Comparison of ENCODE assay signal across 17 cellular contexts in the genomic region with DNA sequence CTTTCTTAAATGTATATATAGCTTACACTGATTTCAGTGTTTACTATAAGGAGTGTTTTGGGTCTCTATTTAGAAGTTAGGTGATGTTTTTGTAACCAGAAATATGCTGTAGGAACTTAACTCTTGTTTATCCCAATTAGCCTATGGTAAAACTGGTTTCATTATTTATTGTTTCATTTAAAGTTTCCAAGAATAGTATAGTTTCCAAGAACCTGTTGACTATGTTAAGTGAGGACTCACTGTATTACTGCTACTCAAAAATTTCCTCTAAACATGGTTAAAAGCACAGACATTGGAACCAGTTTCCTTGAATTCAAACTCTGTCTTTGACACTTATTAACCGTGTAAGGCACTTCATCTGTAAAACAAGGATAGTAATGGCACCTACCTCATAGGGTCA.
DNase-seq lines count a peak whose midpoint lies in the region; ATAC-seq, FAIRE-seq and TF ChIP-seq lines count a peak whose summit lies in the region.
"Had no signal": no experiment of that assay in that cellular context is flagged by ENCODE, and none has a peak within 500 bp of the region (broad histone marks: within the 10 kb centered on the region; RNA-seq: fewer than 3 reads in every experiment).

No MANE protein-coding gene starts in this region.

- H3K27me3 Mint-ChIP-seq in astrocyte (ENCODE audit: low read depth, unreplicated experiment): no peaks in the 10 kb centered on the region

- H3K4me2 ChIP-seq in GM23248 (ENCODE audit: unreplicated experiment): peak overlapping the region; percentile 80
- H3K4me2 ChIP-seq in astrocyte (ENCODE audit: low read length): peak overlapping the region; percentile 49
- H3K4me2 ChIP-seq in HepG2 (ENCODE audit: low read depth, low read length): no peak overlapping the region
- H3K4me2 ChIP-seq in skeletal muscle satellite cell (ENCODE audit: low read length): peak overlapping the region; percentile 57

- H3K9me3 Mint-ChIP-seq in astrocyte (ENCODE audit: unreplicated experiment): no peaks in the 10 kb centered on the region
- H3K9me3 Mint-ChIP-seq: T-helper 2 cell treated with Interferon-gamma antibody and Interleukin-4, amounts not matched to agents 5 μg/mL and 100 μg/mL, for 36 hours had no signal

- H3K4me1 ChIP-seq in GM23248 (ENCODE audit: insufficient read depth) (peaks cover 37% of the 10 kb centered on the region), astrocyte (ENCODE audit: insufficient read depth, low read length) (peaks cover 18% of the 10 kb centered on the region), HepG2 (ENCODE audit: insufficient read depth, low read length) (peaks cover 73% of the 10 kb centered on the region), skeletal muscle satellite cell (ENCODE audit: control insufficient read depth, insufficient read depth, low read length) (peaks cover 32% of the 10 kb centered on the region)
- H3K4me1 ChIP-seq: colonic mucosa had no signal

- peak; percentile 49 for FAIRE-seq in astrocyte (lab: Jason Lieb, UNC)
- FAIRE-seq in HepG2 (lab: Jason Lieb, UNC): no peak

- TF ChIP-seq EP300 in HepG2 (IDR thresholded peaks at IDR 0.05; ENCODE audit: low read depth in 2 of 2, low read length in 2 of 2): no peak
- no peak for TF ChIP-seq EP300 in HepG2 (CRISPR knock-in tag; IDR thresholded peaks at IDR 0.05; ENCODE audit: borderline replicate concordance)

- H4K20me1 ChIP-seq in GM23248 (ENCODE audit: insufficient read depth) (no peaks in the 10 kb centered on the region), astrocyte (ENCODE audit: insufficient read depth, low read length) (no peaks in the 10 kb centered on the region), HepG2 (ENCODE audit: insufficient read depth, low read length) (no peaks in the 10 kb centered on the region)

- peak overlapping the region; percentile 6; the same call in 1 of the 2 replicates for H2AFZ ChIP-seq in GM23248
- H2AFZ ChIP-seq in astrocyte (ENCODE audit: low read depth, low read length): no peak overlapping the region
- H2AFZ ChIP-seq in HepG2 (ENCODE audit: low read length): no peak overlapping the region

- no peaks in the 10 kb centered on the region for H3K27me3 ChIP-seq in GM23248 (replicated peaks; ENCODE audit: insufficient read depth)
- H3K27me3 ChIP-seq in astrocyte (ENCODE audit: insufficient read depth, low read length): no peaks in the 10 kb centered on the region
- no peaks in the 10 kb centered on the region for H3K27me3 ChIP-seq in HepG2 (ENCODE audit: control insufficient read depth in 1 of 2, insufficient read depth in 2 of 2, low read length in 2 of 2)
- H3K27me3 ChIP-seq in skeletal muscle satellite cell (ENCODE audit: control insufficient read depth, insufficient read depth, low read length): no peaks in the 10 kb centered on the region
- no peaks in the 10 kb centered on the region for H3K27me3 ChIP-seq in WERI-Rb-1 (ENCODE audit: insufficient read depth, low read depth, severe bottlenecking)
- H3K27me3 ChIP-seq: colonic mucosa had no signal

- no TSS peak for BruUV-seq in HepG2 (replicated peaks; lab: Mats Ljungman, UMichigan)

- peaks cover 26% of the 10 kb centered on the region for H3K4me1 Mint-ChIP-seq in astrocyte (ENCODE audit: low read depth, unreplicated experiment)

- DNase-seq in GM23248: no peak
- no peak for DNase-seq in astrocyte (ENCODE audit: low read depth)
- DNase-seq in HepG2 (ENCODE audit: low spot score): no peak
- DNase-seq in SIG-M5 (lab: John Stamatoyannopoulos, UW): no peak
- no peak for DNase-seq in WERI-Rb-1
- DNase-seq in DMS53 (lab: John Stamatoyannopoulos, UW): no peak
- DNase-seq: activated CD4-positive, CD25-positive, alpha-beta regulatory T cell treated with anti-CD3 and anti-CD28 coated beads, Interleukin-2, amount 50 U/mL, for 72 hours; activated effector memory CD4-positive, alpha-beta T cell treated with Interleukin-2 at 50 U/mL for 16 hours; amygdala; colonic mucosa; COR-L47; NK-92 treated with Interleukin-12 subunit alpha and Interleukin-12 subunit beta, amount 100 ng/mL, for 24 hours; SHP77; stimulated activated naive CD4-positive, alpha-beta T cell treated with Interleukin-2 at 50 U/mL for 16 hours had no signal

- H3K27ac ChIP-seq in GM23248: peak overlapping the region; percentile 78
- peak overlapping the region; percentile 69 for H3K27ac ChIP-seq in astrocyte (ENCODE audit: low read depth, low read length)
- peak overlapping the region; percentile 71 for H3K27ac ChIP-seq in HepG2 (ENCODE audit: extremely low read length, insufficient read depth, low read length)
- H3K27ac ChIP-seq in WERI-Rb-1: no peak overlapping the region
- H3K27ac ChIP-seq: colonic mucosa had no signal

- no peak for ATAC-seq in HepG2
- no peak for ATAC-seq in HG03460 (IDR thresholded peaks at IDR 0.05; ENCODE audit: unreplicated experiment)

- H3K79me2 ChIP-seq in GM23248 (ENCODE audit: insufficient read depth) (no peaks in the 10 kb centered on the region), astrocyte (ENCODE audit: insufficient read depth, low read length) (no peaks in the 10 kb centered on the region), HepG2 (ENCODE audit: insufficient read depth, low read length) (no peaks in the 10 kb centered on the region)

- no peak overlapping the region for H3K27ac Mint-ChIP-seq in astrocyte (ENCODE audit: unreplicated experiment)
- H3K27ac Mint-ChIP-seq: T-helper 2 cell treated with Interferon-gamma antibody and Interleukin-4, amounts not matched to agents 5 μg/mL and 100 μg/mL, for 36 hours had no signal

- H3K4me3 Mint-ChIP-seq in astrocyte (ENCODE audit: unreplicated experiment): no peak overlapping the region
- H3K4me3 Mint-ChIP-seq: T-helper 2 cell treated with Interferon-gamma antibody and Interleukin-4, amounts not matched to agents 5 μg/mL and 100 μg/mL, for 36 hours had no signal

- TF ChIP-seq RAD21 in HepG2 (CRISPR knock-in tag; IDR thresholded peaks at IDR 0.05): no peak

- peak overlapping the region; percentile 56 for H3K9ac ChIP-seq in GM23248
- H3K9ac ChIP-seq in astrocyte (ENCODE audit: low read length): peak overlapping the region; percentile 17
- no peak overlapping the region; the same call in 1 of the 2 replicates for H3K9ac ChIP-seq in HepG2 (ENCODE audit: insufficient read depth, low read depth, low read length)
- peak overlapping the region; percentile 74 for H3K9ac ChIP-seq in skeletal muscle satellite cell (ENCODE audit: low read depth, low read length)

- TF ChIP-seq CTCF in astrocyte (IDR thresholded peaks at IDR 0.05; ENCODE audit: insufficient read depth, low read depth, low read length) (no peak), HepG2 (CRISPR knock-in tag; IDR thresholded peaks at IDR 0.05) (no peak), WERI-Rb-1 (IDR thresholded peaks at IDR 0.05; ENCODE audit: low read depth, low read length) (no peak)

- no peaks in the 10 kb centered on the region for H3K36me3 ChIP-seq in GM23248 (ENCODE audit: low read depth)
- no peaks in the 10 kb centered on the region for H3K36me3 ChIP-seq in astrocyte (ENCODE audit: insufficient read depth, low read length)
- H3K36me3 ChIP-seq in HepG2 (replicated peaks in 1 of 2; ENCODE audit: control insufficient read depth in 1 of 2, insufficient read depth in 2 of 2, low read length in 2 of 2): no peaks in the 10 kb centered on the region
- no peaks in the 10 kb centered on the region for H3K36me3 ChIP-seq in skeletal muscle satellite cell (ENCODE audit: insufficient read depth, low read length)
- no peaks in the 10 kb centered on the region for H3K36me3 ChIP-seq in WERI-Rb-1
- H3K36me3 ChIP-seq: colonic mucosa had no signal

- 46 to 58% methylated on average over 1 of the region's 1 CpG for WGBS in GM23248 (ENCODE audit: low coverage in 1 of 2, low lambda C conversion rate in 2 of 2, missing lambda C conversion rate in 2 of 2), 2 experiments
- WGBS in HepG2 (ENCODE audit: low lambda C conversion rate): 100% methylated on average over 1 of the region's 1 CpG

- no peak for TF ChIP-seq POLR2A in HepG2 (IDR thresholded peaks at IDR 0.05; ENCODE audit: insufficient read depth in 1 of 2, low read depth in 2 of 2, low read length in 2 of 2)

- intact Hi-C loops in HepG2 (cut with micrococcal nuclease; ENCODE audit: unreplicated experiment): loop anchor here (5.0 kb wide), 2 partner anchors 82 to 97 kb away; no protein-coding TSS in a partner anchor

- H3K9me2 ChIP-seq in GM23248 (ENCODE audit: insufficient read depth): no peaks in the 10 kb centered on the region

- peaks cover 22% of the 10 kb centered on the region; the same call in 1 of the 2 replicates for H3F3A ChIP-seq in GM23248 (ENCODE audit: insufficient read depth)

- in situ Hi-C loops in GM23248 (cut with MboI): no loop called here
- in situ Hi-C loops in HepG2 (cut with HindIII; ENCODE audit: extremely low pct_ligation_motif_present, low pct_unique_long_range_greater_than_20kb): loop anchor here (5.0 kb wide), 1 partner anchor 37 kb away; no protein-coding TSS in a partner anchor

- H3K4me3 ChIP-seq in GM23248: peak overlapping the region; percentile 21; the same call in 1 of the 2 replicates
- H3K4me3 ChIP-seq in astrocyte (ENCODE audit: insufficient read depth, low read depth, low read length): no peak overlapping the region
- no peak overlapping the region for H3K4me3 ChIP-seq in HepG2 (replicated peaks in 1 of 3; ENCODE audit: insufficient read depth in 1 of 3, low read depth in 2 of 3, low read length in 3 of 3)
- no peak overlapping the region for H3K4me3 ChIP-seq in skeletal muscle satellite cell (ENCODE audit: low read length)
- H3K4me3 ChIP-seq in WERI-Rb-1 (ENCODE audit: low read depth, low read length): no peak overlapping the region
- H3K4me3 ChIP-seq: colonic mucosa had no signal

- CTCF ChIA-PET in HepG2 (lab: Yijun Ruan, JAX; ENCODE audit: low intra/inter-chr PET ratio, low total read pairs): no interaction called here

- H3K9me3 ChIP-seq in GM23248 (ENCODE audit: low read depth): no peaks in the 10 kb centered on the region
- no peaks in the 10 kb centered on the region for H3K9me3 ChIP-seq in astrocyte (ENCODE audit: insufficient read depth, low read depth, low read length)
- no peaks in the 10 kb centered on the region for H3K9me3 ChIP-seq in HepG2 (ENCODE audit: low read length)
- no peaks in the 10 kb centered on the region for H3K9me3 ChIP-seq in skeletal muscle satellite cell (replicated peaks; ENCODE audit: low read length)
- no peaks in the 10 kb centered on the region for H3K9me3 ChIP-seq in WERI-Rb-1 (ENCODE audit: severe bottlenecking)
- H3K9me3 ChIP-seq: colonic mucosa had no signal

- POLR2A ChIA-PET in HepG2 (lab: Yijun Ruan, JAX): interaction anchor here (1.2 kb wide), 2 partner anchors 31 to 39 kb away, joined by 4 to 7 read pairs; no protein-coding TSS in a partner anchor

- no peaks in the 10 kb centered on the region for H3K36me3 Mint-ChIP-seq in astrocyte (ENCODE audit: low read depth, unreplicated experiment)

TF ChIP-seq in HepG2, 621 proteins besides CTCF, POLR2A, EP300 and RAD21 (continues in another document):
- TF ChIP-seq EED (CRISPR knock-in tag; IDR thresholded peaks at IDR 0.05): no peak
